Comparison of ENCODE assay signal across 1 cellular context in genomic region chr3:160399347-160400047, GRCh38.
TF ChIP-seq lines count a peak whose summit lies in the region.

TSS of gene SMC4 (plus strand) at chr3:160399650. CDS start at chr3:160400827, 1,177 bp downstream.

TF ChIP-seq in K562, 482 proteins besides CTCF, POLR2A, EP300 and RAD21 (continued from another document and continues in another):
- TF ChIP-seq MBD1 (CRISPR knock-in tag; IDR thresholded peaks at IDR 0.05), result no peak
- TF ChIP-seq SAFB (IDR thresholded peaks at IDR 0.05; ENCODE audit: borderline replicate concordance, low read depth, low read length), result no peak
- TF ChIP-seq LCOR (CRISPR knock-in tag; IDR thresholded peaks at IDR 0.05), result no peak; the same call in 1 of the 2 replicates
- peak; percentile 39; the same call in 1 of the 2 replicates for TF ChIP-seq BCOR (IDR thresholded peaks at IDR 0.05)
- no peak for TF ChIP-seq ZNF184 (CRISPR knock-in tag; IDR thresholded peaks at IDR 0.05)
- no peak for TF ChIP-seq ZNF57 (CRISPR knock-in tag; IDR thresholded peaks at IDR 0.05)
- TF ChIP-seq GMEB1 (CRISPR knock-in tag; IDR thresholded peaks at IDR 0.05), result 0 out of 2 replicates have a peak, but pooled peaks have one; percentile 44
- peak in 1 of 2 experiments; percentile 56; a peak in 2 of 4 replicates for TF ChIP-seq ARNT (IDR thresholded peaks at IDR 0.05)
- no peak for TF ChIP-seq SNRNP70 (optimal IDR thresholded peaks at IDR 0.05; ENCODE audit: low read depth, low read length)
- no peak; the same call in 1 of the 2 replicates for TF ChIP-seq NFATC3 (IDR thresholded peaks at IDR 0.05)
- no peak for TF ChIP-seq ZNF354B (CRISPR knock-in tag; IDR thresholded peaks at IDR 0.05)
- TF ChIP-seq ZNF586 (CRISPR knock-in tag; conservative IDR thresholded peaks at IDR 0.05), result no peak
- no peak for TF ChIP-seq TRIM25 (IDR thresholded peaks at IDR 0.05; ENCODE audit: borderline replicate concordance)
- TF ChIP-seq BRF1 (IDR thresholded peaks at IDR 0.05; ENCODE audit: borderline replicate concordance, extremely low read depth, insufficient read length), result no peak
- TF ChIP-seq DACH1 (IDR thresholded peaks at IDR 0.05; ENCODE audit: partially characterized antibody), result no peak
- no peak for TF ChIP-seq PHTF2 (CRISPR knock-in tag; IDR thresholded peaks at IDR 0.05)
- TF ChIP-seq ZNF407 (IDR thresholded peaks at IDR 0.05; ENCODE audit: low read depth), result no peak
- no peak for TF ChIP-seq FOXP4 (CRISPR knock-in tag; IDR thresholded peaks at IDR 0.05; ENCODE audit: borderline replicate concordance)
- no peak for TF ChIP-seq XRCC3 (IDR thresholded peaks at IDR 0.05)
- no peak for TF ChIP-seq KDM2B (CRISPR knock-in tag; IDR thresholded peaks at IDR 0.05)
- no peak for TF ChIP-seq ID3 (CRISPR knock-in tag; IDR thresholded peaks at IDR 0.05)
- no peak; the same call in 1 of the 2 replicates for TF ChIP-seq ID3 (tag; IDR thresholded peaks at IDR 0.05)
- TF ChIP-seq HCFC1 (IDR thresholded peaks at IDR 0.05; ENCODE audit: low read depth, low read length), result peak; percentile 29; the same call in 1 of the 2 replicates
- no peak for TF ChIP-seq ZNF778 (CRISPR knock-in tag; IDR thresholded peaks at IDR 0.05)
- no peak; the same call in 1 of the 2 replicates for TF ChIP-seq ESRRA (IDR thresholded peaks at IDR 0.05; ENCODE audit: borderline replicate concordance, low read depth)
- no peak; the same call in 1 of the 2 replicates for TF ChIP-seq TFAP4 (CRISPR knock-in tag; IDR thresholded peaks at IDR 0.05; ENCODE audit: borderline replicate concordance)
- TF ChIP-seq ZNF512 (tag; IDR thresholded peaks at IDR 0.05), result no peak
- TF ChIP-seq KAT2B (IDR thresholded peaks at IDR 0.05; ENCODE audit: low read depth, low read length), result no peak
- TF ChIP-seq ZNF445 (CRISPR knock-in tag; IDR thresholded peaks at IDR 0.05; ENCODE audit: low read depth), result no peak
- peak in 1 of 3 experiments; percentile 41; a peak in 2 of 6 replicates for TF ChIP-seq ZBTB11 (CRISPR knock-in tag; IDR thresholded peaks at IDR 0.05)
- TF ChIP-seq ZKSCAN1 (IDR thresholded peaks at IDR 0.05; ENCODE audit: low read depth, low read length), result no peak
- TF ChIP-seq ZNF830 (CRISPR knock-in tag; IDR thresholded peaks at IDR 0.05), result no peak
- no peak for TF ChIP-seq SMARCE1 (IDR thresholded peaks at IDR 0.05)
- TF ChIP-seq E2F5 (CRISPR knock-in tag; IDR thresholded peaks at IDR 0.05), result peak; percentile 72; the same call in 1 of the 2 replicates
- no peak for TF ChIP-seq BDP1 (IDR thresholded peaks at IDR 0.05; ENCODE audit: insufficient read depth, insufficient read length)
- no peak for TF ChIP-seq TFAM (CRISPR knock-in tag; conservative IDR thresholded peaks at IDR 0.05)
